Comparison of ENCODE assay signal across 20 cellular contexts in genomic region chr1:75273110-75273509, GRCh38.
"Had no signal": no experiment of that assay in that cellular context is flagged by ENCODE, and none has a peak within 500 bp of the region (broad histone marks: within the 10 kb centered on the region; RNA-seq: fewer than 3 reads in every experiment).

No MANE protein-coding gene starts in this region.

- H3K4me2 ChIP-seq: neural progenitor cell had no signal

- H3K9me3 ChIP-seq: esophagus muscularis mucosa, left ventricle myocardium inferior, testis, vagina had no signal

- H2AFZ ChIP-seq: neural progenitor cell had no signal

- DNase-seq: activated CD4-positive, alpha-beta T cell treated with anti-CD3 and anti-CD28 coated beads for 4 hours; activated CD4-positive, alpha-beta T cell treated with anti-CD3 and anti-CD28 coated beads, Interleukin-2, amount 50 U/mL, for 48 hours; activated CD4-positive, CD25-positive, alpha-beta regulatory T cell; activated naive CD4-positive, alpha-beta T cell treated with anti-CD3 and anti-CD28 coated beads, Interleukin-2, amount 10 ng/mL, durations not matched to agents 7 days and 5 days; activated T-cell treated with anti-CD3 and anti-CD28 coated beads, Interleukin-2, amount 50 U/mL, for 48 hours; cerebellar nuclear complex; hypothalamus; left ventricle myocardium inferior; mammary epithelial cell; naive thymus-derived CD8-positive, alpha-beta T cell; posterior cingulate gyrus; stimulated activated CD4-positive, alpha-beta T cell treated with anti-CD3 and anti-CD28 coated beads, Interleukin-2, amount 100 ng/mL, for 48 hours; stimulated activated CD8-positive, alpha-beta memory T cell treated with anti-CD3 and anti-CD28 coated beads, Interleukin-4, amount 100 ng/mL, for 48 hours; stimulated activated naive B cell treated with anti-CD40 and anti-IgM and Interleukin-4, amounts not matched to agents 10 μg/mL and 1 μg/mL and 100 μg/mL, for 72 hours; testis had no signal

- H3K4me3 ChIP-seq: coronary artery, esophagus muscularis mucosa, left ventricle myocardium inferior, neural progenitor cell, testis, vagina had no signal

- H3K4me1 ChIP-seq: esophagus muscularis mucosa, left ventricle myocardium inferior, neural progenitor cell, testis, vagina had no signal

- ATAC-seq: naive thymus-derived CD8-positive, alpha-beta T cell; stimulated activated naive B cell treated with anti-CD40 and anti-IgM and Interleukin-4, amounts not matched to agents 10 μg/mL and 1 μg/mL and 100 μg/mL, for 72 hours had no signal

- H3K27me3 ChIP-seq: esophagus muscularis mucosa, neural progenitor cell, testis, vagina had no signal

- H3K9ac ChIP-seq: neural progenitor cell had no signal

- FAIRE-seq: frontal cortex had no signal

- H3K36me3 ChIP-seq: esophagus muscularis mucosa, left ventricle myocardium inferior, neural progenitor cell, vagina had no signal

- H3K27ac ChIP-seq: coronary artery, esophagus muscularis mucosa, left ventricle myocardium inferior, neural progenitor cell, testis, vagina had no signal
